ENCODE assay signal across 13 cellular contexts in the genomic region with DNA sequence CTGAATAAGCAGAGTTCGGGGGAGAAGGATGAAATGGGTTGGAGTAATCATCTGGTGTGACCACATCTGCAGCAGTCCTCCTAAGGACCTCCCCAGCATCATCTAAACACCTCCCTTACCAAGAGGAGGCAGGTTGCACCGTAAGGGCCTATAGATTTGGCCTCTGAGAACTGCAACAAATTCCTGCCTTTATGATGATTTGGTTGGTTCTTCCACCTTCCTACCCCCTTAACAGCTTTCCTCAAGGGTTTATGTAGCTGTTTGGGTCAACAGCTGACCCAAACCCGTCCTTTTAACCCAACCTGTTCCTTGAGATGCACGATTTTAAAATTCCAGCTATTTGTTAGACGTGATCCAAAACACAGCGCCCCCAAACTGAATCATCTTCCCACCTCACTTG. TPM values are rescaled to one million over a fixed set of nuclear protein-coding genes. Genes with fewer than 3 reads are reported as not detected.
A peak's percentile ranks its signal among the peaks of the same experiment; 100 is the strongest.
DNase-seq lines count a peak whose midpoint lies in the region; ATAC-seq, FAIRE-seq and TF ChIP-seq lines count a peak whose summit lies in the region.
"Had no signal": no experiment of that assay in that cellular context is flagged by ENCODE, and none has a peak within 500 bp of the region (broad histone marks: within the 10 kb centered on the region; RNA-seq: fewer than 3 reads in every experiment).

No MANE protein-coding gene starts in this region.

- TF ChIP-seq POLR2A in HepG2 (IDR thresholded peaks at IDR 0.05; ENCODE audit: insufficient read depth in 1 of 2, low read depth in 2 of 2, low read length in 2 of 2) (0 out of 4 replicates have a peak, but pooled peaks of 1 of the 2 experiments have one; percentile 14), right lobe of liver (IDR thresholded peaks at IDR 0.05) (no peak)

- H3K4me2 ChIP-seq in HepG2 (ENCODE audit: low read depth, low read length) = no peak overlapping the region

- intact Hi-C loops in HepG2 (cut with micrococcal nuclease; ENCODE audit: unreplicated experiment) = no loop called here
- intact Hi-C loops in right lobe of liver (cut with DNase I) = no loop called here
- intact Hi-C loops in dorsolateral prefrontal cortex (cut with DNase I) = no loop called here

- in situ Hi-C loops in HepG2 (cut with HindIII; ENCODE audit: extremely low pct_ligation_motif_present, low pct_unique_long_range_greater_than_20kb) = no loop called here

- H3K27ac ChIP-seq in HepG2 (ENCODE audit: extremely low read length, insufficient read depth, low read length) (no peak overlapping the region), right lobe of liver (no peak overlapping the region), urinary bladder (ENCODE audit: low read depth) (peak overlapping the region; percentile 49), dorsolateral prefrontal cortex (no peak overlapping the region)

- FAIRE-seq in HepG2 (lab: Jason Lieb, UNC) = no peak
- FAIRE-seq: TTC549 had no signal

- H3K4me3 Mint-ChIP-seq in T-helper 17 cell = no peak overlapping the region

- TF ChIP-seq CTCF in HepG2 (CRISPR knock-in tag; IDR thresholded peaks at IDR 0.05) (no peak), right lobe of liver (IDR thresholded peaks at IDR 0.05) (no peak), dorsolateral prefrontal cortex (IDR thresholded peaks at IDR 0.05 in 54 of 56, conservative IDR thresholded peaks at IDR 0.05 in 2 of 56; ENCODE audit: low read depth in 1 of 56, partially characterized antibody in 56 of 56) (no peak)

- CTCF ChIA-PET in HepG2 (lab: Yijun Ruan, JAX; ENCODE audit: low intra/inter-chr PET ratio, low total read pairs) = no interaction called here

- H3K4me1 Mint-ChIP-seq in T-helper 17 cell = peaks cover 20% of the 10 kb centered on the region

- H3K27me3 ChIP-seq in HepG2 (ENCODE audit: control insufficient read depth in 1 of 2, insufficient read depth in 2 of 2, low read length in 2 of 2) (no peaks in the 10 kb centered on the region), right lobe of liver (no peaks in the 10 kb centered on the region), dorsolateral prefrontal cortex (no peaks in the 10 kb centered on the region)

- H3K36me3 ChIP-seq in HepG2 (replicated peaks in 1 of 2; ENCODE audit: control insufficient read depth in 1 of 2, insufficient read depth in 2 of 2, low read length in 2 of 2) = peaks cover 10 to 13% of the 10 kb centered on the region in 2 experiments; a peak in 4 of 5 replicates
- peaks cover 0 to 22% (median 0%) of the 10 kb centered on the region in 4 donors for H3K36me3 ChIP-seq in right lobe of liver
- H3K36me3 ChIP-seq in urinary bladder (ENCODE audit: insufficient read depth) = no peaks in the 10 kb centered on the region

- H3K36me3 Mint-ChIP-seq in T-helper 17 cell (ENCODE audit: low read depth) = peaks cover 3% of the 10 kb centered on the region

- peaks cover 8% of the 10 kb centered on the region for H3K4me1 ChIP-seq in HepG2 (ENCODE audit: insufficient read depth, low read length)
- no peaks in the 10 kb centered on the region for H3K4me1 ChIP-seq in right lobe of liver
- H3K4me1 ChIP-seq in urinary bladder (ENCODE audit: insufficient read depth) = no peaks in the 10 kb centered on the region

- H3K9me3 ChIP-seq in HepG2 (ENCODE audit: low read length) = no peaks in the 10 kb centered on the region
- H3K9me3 ChIP-seq in right lobe of liver = no peaks in the 10 kb centered on the region
- H3K9me3 ChIP-seq in T-helper 17 cell (ENCODE audit: control insufficient read depth, low read length, poor library complexity, severe bottlenecking) = no peaks in the 10 kb centered on the region

- BruUV-seq in HepG2 (replicated peaks; lab: Mats Ljungman, UMichigan) = no TSS peak

- H3K4me3 ChIP-seq in HepG2 (replicated peaks in 1 of 3; ENCODE audit: insufficient read depth in 1 of 3, low read depth in 2 of 3, low read length in 3 of 3) = no peak overlapping the region
- H3K4me3 ChIP-seq in right lobe of liver = no peak overlapping the region
- H3K4me3 ChIP-seq in urinary bladder (ENCODE audit: low read depth, low read length) = no peak overlapping the region
- no peak overlapping the region for H3K4me3 ChIP-seq in dorsolateral prefrontal cortex

- WGBS in HepG2 (ENCODE audit: low lambda C conversion rate) = 90% methylated on average over 6 of the region's 6 CpGs
- 77% methylated on average over 4 of the region's 6 CpGs for WGBS in right lobe of liver (ENCODE audit: insufficient coverage, low coverage, low lambda C conversion rate, missing lambda C conversion rate)
- 88% methylated on average over 6 of the region's 6 CpGs for WGBS in urinary bladder

- TF ChIP-seq EP300 in HepG2 (IDR thresholded peaks at IDR 0.05; ENCODE audit: low read depth in 2 of 2, low read length in 2 of 2) = no peak
- TF ChIP-seq EP300 in HepG2 (CRISPR knock-in tag; IDR thresholded peaks at IDR 0.05; ENCODE audit: borderline replicate concordance) = no peak

- no peaks in the 10 kb centered on the region for H3K79me2 ChIP-seq in HepG2 (ENCODE audit: insufficient read depth, low read length)

- POLR2A ChIA-PET in HepG2 (lab: Yijun Ruan, JAX) = interaction anchor here (0.7 to 1.7 kb wide), 2 partner anchors 166 to 252 kb away, joined by 3 to 5 read pairs; no protein-coding TSS in a partner anchor

- no peak for ATAC-seq in HepG2
- no peak for ATAC-seq in right lobe of liver
- no peak for ATAC-seq in T-helper 17 cell

- H2AFZ ChIP-seq in HepG2 (ENCODE audit: low read length) = no peak overlapping the region

- no peak for TF ChIP-seq RAD21 in HepG2 (CRISPR knock-in tag; IDR thresholded peaks at IDR 0.05)

- H4K20me1 ChIP-seq in HepG2 (ENCODE audit: insufficient read depth, low read length) = no peaks in the 10 kb centered on the region

- H3K27me3 Mint-ChIP-seq in T-helper 17 cell = no peaks in the 10 kb centered on the region

- no peak overlapping the region for H3K9ac ChIP-seq in HepG2 (ENCODE audit: insufficient read depth, low read depth, low read length)

- DNase-seq in HepG2 (ENCODE audit: low spot score) (no peak), right lobe of liver (no peak), T-helper 17 cell (no peak), iris pigment epithelial cell (ENCODE audit: low read depth) (peak; percentile 24), hepatic stellate cell (ENCODE audit: low spot score) (no peak), dorsolateral prefrontal cortex (no peak)
- DNase-seq in central memory CD4-positive, alpha-beta T cell = no peak
- DNase-seq: DMS79, mammary epithelial cell, MV-4-11, SIG-M5 had no signal

- peak overlapping the region; percentile 19 for H3K27ac Mint-ChIP-seq in T-helper 17 cell

RNA-seq across cellular contexts. Expression of a gene that starts 58.2 kb away (rescaled TPM):
- total RNA-seq in HepG2 (2016; rRNA removed; fragmentation: Illumina TruSeq; extraction: Trizol) (34.9 and 52.3 TPM in 2 replicates), right lobe of liver (10 to 100 TPM; 11.0 to 15.6 (median 13.6) TPM), T-helper 17 cell (10 to 100 TPM; 29.0 to 30.6 TPM), urinary bladder (27.3 TPM), dorsolateral prefrontal cortex (10 to 100 TPM; 33.8 to 77.3 (median 59.0) TPM)
- 53.2 and 54.6 TPM in 2 replicates for total RNA-seq in HepG2 (2016; cell fraction: cytosol; rRNA removed; fragmentation: Illumina TruSeq; extraction: Trizol; ENCODE audit: low read depth)
- 33.7 and 51.5 TPM in 2 replicates for total RNA-seq in HepG2 (2016; cell fraction: insoluble cytoplasmic fraction; rRNA removed; fragmentation: Illumina TruSeq; extraction: Trizol)
- total RNA-seq in HepG2 (2016; cell fraction: membrane; rRNA removed; fragmentation: Illumina TruSeq; extraction: Trizol) = 19.1 and 20.8 TPM in 2 replicates
- total RNA-seq in HepG2 (2016; cell fraction: nucleus; rRNA removed; fragmentation: Illumina TruSeq; extraction: Trizol) = 15.3 and 18.5 TPM in 2 replicates
- polyA plus RNA-seq in HepG2 (2011; rRNA removed) (8.0 and 10.1 TPM in 2 replicates), urinary bladder (21.5 TPM)
- polyA plus RNA-seq in HepG2 (2011; cell fraction: cytosol; rRNA removed) = 7.5 and 8.8 TPM in 2 replicates
- polyA plus RNA-seq in HepG2 (2011; cell fraction: nucleus; rRNA removed) = 3.8 TPM in 2 replicates
- 8.7 and 8.9 TPM in 2 replicates for polyA plus RNA-seq in HepG2 (2012)
- 4.6 and 5.1 TPM in 2 replicates for polyA plus RNA-seq in HepG2 (2016; cell fraction: cytosol; fragmentation: Illumina TruSeq; extraction: Trizol; ENCODE audit: low read depth)
- 45.2 and 49.6 TPM in 2 replicates for polyA plus RNA-seq in HepG2 (2016; cell fraction: insoluble cytoplasmic fraction; fragmentation: Illumina TruSeq; extraction: Trizol; ENCODE audit: low read depth)
- 11.6 and 13.1 TPM in 2 replicates for polyA plus RNA-seq in HepG2 (2016; cell fraction: membrane; fragmentation: Illumina TruSeq; extraction: Trizol; ENCODE audit: low read depth)
- 17.4 and 18.4 TPM in 2 replicates for polyA plus RNA-seq in HepG2 (2016; cell fraction: nucleus; fragmentation: Illumina TruSeq; extraction: Trizol; ENCODE audit: insufficient read depth, low read depth)
- polyA minus RNA-seq in HepG2 (2011; rRNA and poly(A)+ RNA removed; ENCODE audit: low replicate concordance) = 12.5 and 110 TPM in 2 replicates
- polyA minus RNA-seq in HepG2 (2011; cell fraction: cytosol; rRNA and poly(A)+ RNA removed) = 10.6 and 10.7 TPM in 2 replicates
- polyA minus RNA-seq in HepG2 (2011; cell fraction: nucleus; rRNA and poly(A)+ RNA removed) = 12.4 and 14.3 TPM in 2 replicates

RNA-seq across cellular contexts. Expression of a gene that starts 58.4 kb away (rescaled TPM):
- total RNA-seq in HepG2 (2016; rRNA removed; fragmentation: Illumina TruSeq; extraction: Trizol) (0.48 and 0.55 TPM in 2 replicates), right lobe of liver (1 to 10 TPM in 5 of 6 experiments, under 1 TPM in 1; 0.91 to 2.3 (median 1.4) TPM), T-helper 17 cell (1 to 10 TPM in 1 of 2 donors, under 1 TPM in 1; 0.70 to 1.2 TPM), urinary bladder (4.8 TPM), dorsolateral prefrontal cortex (10 to 100 TPM in 1 of 120 experiments, 1 to 10 TPM in 119; 1.7 to 10.8 (median 5.0) TPM)
- total RNA-seq in HepG2 (2016; cell fraction: cytosol; rRNA removed; fragmentation: Illumina TruSeq; extraction: Trizol; ENCODE audit: low read depth) = 0.18 and 0.30 TPM in 2 replicates
- total RNA-seq in HepG2 (2016; cell fraction: insoluble cytoplasmic fraction; rRNA removed; fragmentation: Illumina TruSeq; extraction: Trizol) = 0.31 and 0.39 TPM in 2 replicates
- 0.46 and 0.90 TPM in 2 replicates for total RNA-seq in HepG2 (2016; cell fraction: membrane; rRNA removed; fragmentation: Illumina TruSeq; extraction: Trizol)
- total RNA-seq in HepG2 (2016; cell fraction: nucleus; rRNA removed; fragmentation: Illumina TruSeq; extraction: Trizol) = 0.66 TPM in 1 of 2 replicates, not detected in the other
- polyA plus RNA-seq in HepG2 (2011; rRNA removed) (0.08 and 0.16 TPM in 2 replicates), urinary bladder (0.22 TPM)
- polyA plus RNA-seq in HepG2 (2011; cell fraction: cytosol; rRNA removed) = 0.04 and 0.12 TPM in 2 replicates
- polyA plus RNA-seq in HepG2 (2011; cell fraction: nucleus; rRNA removed) = 0.13 TPM in 1 of 2 replicates, not detected in the other
- polyA plus RNA-seq in HepG2 (2012) = 0.08 and 0.25 TPM in 2 replicates
- polyA plus RNA-seq in HepG2 (2016; cell fraction: cytosol; fragmentation: Illumina TruSeq; extraction: Trizol; ENCODE audit: low read depth) = 0.52 TPM in 1 of 2 replicates, not detected in the other
- polyA plus RNA-seq in HepG2 (2016; cell fraction: insoluble cytoplasmic fraction; fragmentation: Illumina TruSeq; extraction: Trizol; ENCODE audit: low read depth) = 0.19 and 0.58 TPM in 2 replicates
- polyA plus RNA-seq in HepG2 (2016; cell fraction: membrane; fragmentation: Illumina TruSeq; extraction: Trizol; ENCODE audit: low read depth) = 0.31 and 0.40 TPM in 2 replicates
- polyA plus RNA-seq in HepG2 (2016; cell fraction: nucleus; fragmentation: Illumina TruSeq; extraction: Trizol; ENCODE audit: insufficient read depth, low read depth) = not detected in 2 replicates
- 7.7 TPM in 1 of 2 replicates, not detected in the other for polyA minus RNA-seq in HepG2 (2011; rRNA and poly(A)+ RNA removed; ENCODE audit: low replicate concordance)
- not detected in 2 replicates for polyA minus RNA-seq in HepG2 (2011; cell fraction: cytosol; rRNA and poly(A)+ RNA removed)
- polyA minus RNA-seq in HepG2 (2011; cell fraction: nucleus; rRNA and poly(A)+ RNA removed) = 0.50 and 0.52 TPM in 2 replicates
